In the genomic region with DNA sequence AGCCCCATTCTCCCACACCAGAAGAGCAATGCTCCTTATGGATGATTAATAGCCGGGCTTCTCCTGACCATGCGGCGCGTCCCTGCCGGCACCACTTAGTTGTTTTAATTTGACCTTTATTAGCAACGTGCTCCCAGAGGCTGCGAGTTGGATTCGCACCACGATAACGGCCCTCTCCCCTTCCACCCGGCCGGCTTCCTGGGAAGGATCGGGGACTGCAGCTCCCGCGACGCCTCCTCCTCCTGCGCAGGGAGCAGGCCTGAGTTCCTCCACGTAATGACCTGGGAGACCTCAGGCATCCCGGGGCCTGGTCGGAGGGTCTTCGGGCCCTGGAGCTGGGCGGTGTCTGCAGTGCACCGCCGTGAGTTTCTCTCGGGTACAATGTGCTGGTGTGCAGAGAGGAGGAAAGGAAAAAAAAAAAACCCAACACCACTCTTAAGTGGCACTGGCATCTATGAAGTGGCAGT, we compare ENCODE assay signal across 9 cellular contexts.
DNase-seq lines count a peak whose midpoint lies in the region; ATAC-seq and TF ChIP-seq lines count a peak whose summit lies in the region.
"Had no signal": no experiment of that assay in that cellular context is flagged by ENCODE, and none has a peak within 500 bp of the region (broad histone marks: within the 10 kb centered on the region; RNA-seq: fewer than 3 reads in every experiment).

No MANE protein-coding gene starts in this region.

- DNase-seq in Caco-2 = no peak
- no peak for DNase-seq in dorsolateral prefrontal cortex
- DNase-seq in neural progenitor cell (ENCODE audit: low spot score) = peak; percentile 58
- no peak for DNase-seq in activated CD4-positive, alpha-beta T cell treated with anti-CD3 and anti-CD28 coated beads for 1 hour
- DNase-seq in NCI-H128 (lab: John Stamatoyannopoulos, UW; ENCODE audit: unreplicated experiment) = no peak
- no peak for DNase-seq in occipital lobe (lab: John Stamatoyannopoulos, UW)

- H3K79me2 ChIP-seq in neural progenitor cell (ENCODE audit: low read depth) = no peaks in the 10 kb centered on the region

- CTCF ChIA-PET in Caco-2 (lab: Charles Lee) = no interaction called here

- peaks cover 21% of the 10 kb centered on the region for H4K20me1 ChIP-seq in neural progenitor cell (ENCODE audit: low read depth)

- H2AFZ ChIP-seq in neural progenitor cell (replicated peaks) = no peak overlapping the region

- intact Hi-C loops in Caco-2 (cut with micrococcal nuclease; ENCODE audit: unreplicated experiment) (loop anchor here (5.0 kb wide), 1 partner anchor 199 kb away; no protein-coding TSS in a partner anchor), dorsolateral prefrontal cortex (cut with DNase I) (loop anchor here (5.0 to 10.0 kb wide), 3 partner anchors 106 to 199 kb away; no protein-coding TSS in a partner anchor)

- peaks cover 32% of the 10 kb centered on the region for H3F3A ChIP-seq in neural progenitor cell (ENCODE audit: low read depth)

- peaks cover 2% of the 10 kb centered on the region; the same call in 1 of the 2 replicates for H3K27me3 ChIP-seq in Caco-2 (replicated peaks; ENCODE audit: control insufficient read depth, insufficient read depth, low read length)
- H3K27me3 ChIP-seq in HUES6 (ENCODE audit: control insufficient read depth, insufficient read depth, low read length) = peaks cover 69% of the 10 kb centered on the region
- H3K27me3 ChIP-seq in dorsolateral prefrontal cortex = peaks cover 0 to 92% (median 50%) of the 10 kb centered on the region in 45 donors
- H3K27me3 ChIP-seq in neural progenitor cell = peaks cover 94% of the 10 kb centered on the region

- H3K4me1 Mint-ChIP-seq in Caco-2 (ENCODE audit: low read depth, unreplicated experiment) (no peaks in the 10 kb centered on the region), neural progenitor cell (peaks cover 38% of the 10 kb centered on the region)

- no peaks in the 10 kb centered on the region for H3K9me3 Mint-ChIP-seq in Caco-2 (ENCODE audit: unreplicated experiment)
- H3K9me3 Mint-ChIP-seq in neural progenitor cell = peaks cover 12% of the 10 kb centered on the region

- no peak for ATAC-seq in GM18873 (IDR thresholded peaks at IDR 0.05; ENCODE audit: low FRiP score, unreplicated experiment)
- ATAC-seq: K562 had no signal

- H3K9ac ChIP-seq in HUES6 (ENCODE audit: low read length) = peak overlapping the region; percentile 70
- no peak overlapping the region for H3K9ac ChIP-seq in neural progenitor cell

- H3K36me3 ChIP-seq in Caco-2 (ENCODE audit: control insufficient read depth, insufficient read depth, low read length) (no peaks in the 10 kb centered on the region), HUES6 (ENCODE audit: control insufficient read depth, insufficient read depth, low read length) (no peaks in the 10 kb centered on the region), neural progenitor cell (no peaks in the 10 kb centered on the region)

- POLR2A ChIA-PET in Caco-2 (lab: Charles Lee) = no interaction called here

- peaks cover 8% of the 10 kb centered on the region for H3K27me3 Mint-ChIP-seq in Caco-2 (ENCODE audit: insufficient read depth, unreplicated experiment)
- peaks cover 74% of the 10 kb centered on the region for H3K27me3 Mint-ChIP-seq in neural progenitor cell (ENCODE audit: insufficient read depth, low read depth)

- H3K9me3 ChIP-seq in Caco-2 = no peaks in the 10 kb centered on the region
- no peaks in the 10 kb centered on the region for H3K9me3 ChIP-seq in HUES6 (ENCODE audit: control insufficient read depth, insufficient read depth, low read depth, low read length)
- H3K9me3 ChIP-seq in neural progenitor cell (ENCODE audit: low read depth) = no peaks in the 10 kb centered on the region

- peak overlapping the region; percentile 70 for H3K4me3 Mint-ChIP-seq in Caco-2 (ENCODE audit: unreplicated experiment)
- peak overlapping the region; percentile 82 for H3K4me3 Mint-ChIP-seq in neural progenitor cell

- H3K27ac ChIP-seq in HUES6 (ENCODE audit: low read depth, low read length) (no peak overlapping the region), dorsolateral prefrontal cortex (peak overlapping the region in 48 of 59 donors; percentile 13 to 90 (median 75)), neural progenitor cell (no peak overlapping the region)

- no TSS peak for BruUV-seq in Caco-2 (replicated peaks; lab: Mats Ljungman, UMichigan)

- peak overlapping the region; percentile 95 for H3K4me2 ChIP-seq in neural progenitor cell

- no peak overlapping the region for H3K27ac Mint-ChIP-seq in Caco-2 (ENCODE audit: unreplicated experiment)
- no peak overlapping the region for H3K27ac Mint-ChIP-seq in neural progenitor cell

- peaks cover 6% of the 10 kb centered on the region for H3K36me3 Mint-ChIP-seq in Caco-2 (ENCODE audit: insufficient read depth, unreplicated experiment)
- H3K36me3 Mint-ChIP-seq in neural progenitor cell = no peaks in the 10 kb centered on the region

- H3K4me3 ChIP-seq in Caco-2 (ENCODE audit: low read depth, low read length) = peak overlapping the region; percentile 64
- H3K4me3 ChIP-seq in HUES6 (ENCODE audit: low read depth, low read length) = peak overlapping the region; percentile 78
- H3K4me3 ChIP-seq in dorsolateral prefrontal cortex = peak overlapping the region; percentile 44 to 79 (median 64)
- peak overlapping the region; percentile 58 for H3K4me3 ChIP-seq in neural progenitor cell
- H3K4me3 ChIP-seq: K562 had no signal

- TF ChIP-seq CTCF in Caco-2 (IDR thresholded peaks at IDR 0.05; ENCODE audit: insufficient read depth in 1 of 2, low read depth in 1 of 2, low read length in 1 of 2, severe bottlenecking in 1 of 2, unreplicated experiment in 1 of 2) (no peak), dorsolateral prefrontal cortex (IDR thresholded peaks at IDR 0.05 in 54 of 56, conservative IDR thresholded peaks at IDR 0.05 in 2 of 56; ENCODE audit: low read depth in 1 of 56, partially characterized antibody in 56 of 56) (no peak), neural progenitor cell (IDR thresholded peaks at IDR 0.05) (no peak)

- H3K4me1 ChIP-seq in Caco-2 = no peaks in the 10 kb centered on the region
- peaks cover 15% of the 10 kb centered on the region for H3K4me1 ChIP-seq in HUES6 (ENCODE audit: control insufficient read depth, insufficient read depth, low read length)
- peaks cover 19% of the 10 kb centered on the region for H3K4me1 ChIP-seq in neural progenitor cell

Comparison
In these comparisons a context has a peak if more than half of its experiments do, and no peak if none do; other contexts are left out.
1. H3K27ac ChIP-seq: peak in dorsolateral prefrontal cortex (48 of 59); none in HUES6 (single experiment) and neural progenitor cell (single experiment).
2. Peak in every context shown above with its lines, with median percentiles within 50 percentile points of each other: H3K4me3 ChIP-seq.